8 cellular contexts compared by ENCODE assay signal in genomic region chr4:40840985-40841571, GRCh38.
DNase-seq lines count a peak whose midpoint lies in the region; ATAC-seq, FAIRE-seq and TF ChIP-seq lines count a peak whose summit lies in the region.

No MANE protein-coding gene starts in this region.

- in situ Hi-C loops in Caki2 (cut with HindIII; ENCODE audit: low pct_unique_long_range_greater_than_20kb, low sequenced_read_pairs), result no loop called here

- ATAC-seq in GM21737 (IDR thresholded peaks at IDR 0.05; ENCODE audit: unreplicated experiment) (peak; percentile 61), Right ventricle myocardium superior (ENCODE audit: poor library complexity) (peak; percentile 62)

- H3K4me3 Mint-ChIP-seq in activated naive CD4-positive, alpha-beta T cell treated with anti-CD3 and anti-CD28 coated beads for 36 hours, result no peak overlapping the region
- no peak overlapping the region for H3K4me3 Mint-ChIP-seq in progenitor cell of endocrine pancreas (ENCODE audit: low read depth)

- no peak overlapping the region for H3K27ac ChIP-seq in SJCRH30

- no peaks in the 10 kb centered on the region for H3K36me3 Mint-ChIP-seq in activated naive CD4-positive, alpha-beta T cell treated with anti-CD3 and anti-CD28 coated beads for 36 hours (ENCODE audit: low read depth)
- peaks cover 3% of the 10 kb centered on the region for H3K36me3 Mint-ChIP-seq in progenitor cell of endocrine pancreas (ENCODE audit: insufficient read depth)

- H3K4me1 Mint-ChIP-seq in activated naive CD4-positive, alpha-beta T cell treated with anti-CD3 and anti-CD28 coated beads for 36 hours (ENCODE audit: low read depth), result peaks cover 5% of the 10 kb centered on the region
- H3K4me1 Mint-ChIP-seq in progenitor cell of endocrine pancreas (ENCODE audit: low read depth), result peaks cover 21% of the 10 kb centered on the region

- CTCF ChIA-PET in activated naive CD4-positive, alpha-beta T cell treated with anti-CD3 and anti-CD28 coated beads for 36 hours (lab: Charles Lee), result interaction anchor here (0.5 to 2.0 kb wide), 31 partner anchors 9 to 516 kb away, joined by 3 to 19 read pairs (median 4); partner anchors contain the start of gene RBM47

- TF ChIP-seq CTCF in LNCAP (IDR thresholded peaks at IDR 0.05) (peak; percentile 72), progenitor cell of endocrine pancreas (IDR thresholded peaks at IDR 0.05; ENCODE audit: unreplicated experiment) (peak; percentile 75)

- no peaks in the 10 kb centered on the region for H3K27me3 ChIP-seq in SJCRH30

- H3K36me3 ChIP-seq in SJCRH30, result no peaks in the 10 kb centered on the region

- no peaks in the 10 kb centered on the region for H3K9me3 ChIP-seq in SJCRH30 (replicated peaks)

- intact Hi-C loops in activated naive CD4-positive, alpha-beta T cell treated with anti-CD3 and anti-CD28 coated beads for 36 hours (cut with micrococcal nuclease), result loop anchor here (1.0 to 10.0 kb wide), 10 partner anchors 56 to 1144 kb away; partner anchors contain the start of genes APBB2, N4BP2 and UBE2K
- intact Hi-C loops in Right ventricle myocardium superior (cut with DNase I), result no loop called here

- no peak overlapping the region for H3K4me3 ChIP-seq in SJCRH30

- DNase-seq in Caki2 (ENCODE audit: low read depth) (peak; percentile 92), SJCRH30 (peak; percentile 82 to 90), Right ventricle myocardium superior (peak; percentile 78), progenitor cell of endocrine pancreas (ENCODE audit: low spot score, unreplicated experiment) (peak; percentile 37), urothelium cell line (ENCODE audit: low spot score) (peak; percentile 89)
- peak; percentile 93 for DNase-seq in activated naive CD4-positive, alpha-beta T cell treated with anti-CD3 and anti-CD28 coated beads for 36 hours

- FAIRE-seq in urothelium cell line (lab: Jason Lieb, UNC), result peak; percentile 97

- peak overlapping the region; percentile 47 for H3K27ac Mint-ChIP-seq in activated naive CD4-positive, alpha-beta T cell treated with anti-CD3 and anti-CD28 coated beads for 36 hours
- H3K27ac Mint-ChIP-seq in progenitor cell of endocrine pancreas, result peak overlapping the region; percentile 77

- H3K4me1 ChIP-seq in SJCRH30, result 0 out of 2 replicates have a peak, but pooled peaks cover 2% of the 10 kb centered on the region

- H3K9me3 Mint-ChIP-seq in activated naive CD4-positive, alpha-beta T cell treated with anti-CD3 and anti-CD28 coated beads for 36 hours, result no peaks in the 10 kb centered on the region
- no peaks in the 10 kb centered on the region for H3K9me3 Mint-ChIP-seq in progenitor cell of endocrine pancreas (ENCODE audit: low read depth)

- no peaks in the 10 kb centered on the region for H3K27me3 Mint-ChIP-seq in activated naive CD4-positive, alpha-beta T cell treated with anti-CD3 and anti-CD28 coated beads for 36 hours (ENCODE audit: low read depth)
- H3K27me3 Mint-ChIP-seq in progenitor cell of endocrine pancreas, result no peaks in the 10 kb centered on the region

Comparison
In these comparisons a context has a peak if more than half of its experiments do, and no peak if none do; other contexts are left out.
1. DNase-seq: peak in every context shown above with its lines; median percentile 93 in activated naive CD4-positive, alpha-beta T cell treated with anti-CD3 and anti-CD28 coated beads for 36 hours; 92 in Caki2; 89 in urothelium cell line; 86 in SJCRH30; 78 in Right ventricle myocardium superior; 37 in progenitor cell of endocrine pancreas.